ENCODE assay signal across 1 cellular context in genomic region chr1:2557146-2558029, GRCh38.
TF ChIP-seq lines count a peak whose summit lies in the region.

No MANE protein-coding gene starts in this region.

TF ChIP-seq in GM12878, 131 proteins besides CTCF, POLR2A, EP300 and RAD21:
- TF ChIP-seq PRDM15 (CRISPR knock-in tag; IDR thresholded peaks at IDR 0.05) (no peak), MXI1 (IDR thresholded peaks at IDR 0.05; ENCODE audit: low read depth, low read length) (0 out of 2 replicates have a peak, but pooled peaks have one; percentile 28), SRF (IDR thresholded peaks at IDR 0.05; ENCODE audit: low read depth in 2 of 2, low read length in 2 of 2) (0 out of 4 replicates have a peak, but pooled peaks of 1 of the 2 experiments have one; percentile 7)
